20 cellular contexts compared by ENCODE assay signal in the genomic region with DNA sequence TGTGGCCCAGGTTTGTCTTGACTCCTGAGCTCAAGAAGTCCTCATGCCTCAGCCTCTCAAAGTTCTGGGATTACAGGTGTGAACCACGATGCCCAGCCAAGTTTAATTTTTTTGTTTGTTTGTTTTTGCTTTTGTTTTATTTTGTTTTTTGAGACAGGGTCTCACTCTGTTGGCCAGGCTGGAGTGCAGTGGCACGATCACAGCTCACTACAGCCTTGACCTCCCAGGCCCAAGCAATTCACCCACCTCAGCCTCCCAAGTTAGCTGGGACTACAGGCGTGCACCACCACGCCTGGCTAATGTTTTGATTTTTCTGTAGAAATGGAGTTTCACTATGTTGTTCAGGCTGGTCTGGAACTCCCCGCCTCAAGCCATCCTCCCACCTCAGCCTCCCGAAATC. TPM values are rescaled to one million over a fixed set of nuclear protein-coding genes. Genes with fewer than 3 reads are reported as not detected.
DNase-seq lines count a peak whose midpoint lies in the region; ATAC-seq and TF ChIP-seq lines count a peak whose summit lies in the region.
"Had no signal": no experiment of that assay in that cellular context is flagged by ENCODE, and none has a peak within 500 bp of the region (broad histone marks: within the 10 kb centered on the region; RNA-seq: fewer than 3 reads in every experiment).

No MANE protein-coding gene starts in this region.

- H3K4me1 Mint-ChIP-seq in activated CD4-positive, alpha-beta T cell treated with anti-CD3 and anti-CD28 coated beads, Interleukin-2, amount 10 ng/mL, durations not matched to agents 7 days and 5 days, result peaks cover 20% of the 10 kb centered on the region
- peaks cover 14% of the 10 kb centered on the region for H3K4me1 Mint-ChIP-seq in activated CD4-positive, alpha-beta T cell treated with anti-CD3 and anti-CD28 coated beads, Interleukin-2, amount 10 ng/mL, durations not matched to agents 24 days and 14 days
- H3K4me1 Mint-ChIP-seq in neural crest cell (peaks cover 35% of the 10 kb centered on the region), GM23338 (peaks cover 8% of the 10 kb centered on the region), MCF 10A (ENCODE audit: insufficient read depth, unreplicated experiment) (no peaks in the 10 kb centered on the region)

- H3K4me3 ChIP-seq in HEK293 (ENCODE audit: low read depth, low read length), result no peak overlapping the region
- no peak overlapping the region for H3K4me3 ChIP-seq in OCI-LY7 (ENCODE audit: low read depth, low read length, poor library complexity, severe bottlenecking)
- H3K4me3 ChIP-seq in GM23338, result no peak overlapping the region

- no peaks in the 10 kb centered on the region for H3F3A ChIP-seq in GM23338 (replicated peaks; ENCODE audit: low read depth)

- DNase-seq in activated CD4-positive, alpha-beta T cell treated with anti-CD3 and anti-CD28 coated beads, Interleukin-2, amount 10 ng/mL, durations not matched to agents 7 days and 5 days, result no peak
- no peak for DNase-seq in activated CD4-positive, alpha-beta T cell treated with anti-CD3 and anti-CD28 coated beads, Interleukin-2, amount 10 ng/mL, durations not matched to agents 24 days and 14 days
- no peak for DNase-seq in OCI-LY7 (ENCODE audit: low spot score)
- DNase-seq in neural crest cell (ENCODE audit: low read depth, low spot score), result no peak
- DNase-seq in GM23338 (ENCODE audit: low spot score), result no peak
- DNase-seq in stimulated activated CD4-positive, alpha-beta T cell treated with anti-CD3 and anti-CD28 coated beads, Interleukin-12 subunit alpha, Interleukin-12 subunit beta, amount 100 ng/mL, for 4 hours, result no peak
- no peak for DNase-seq in MCF 10A (ENCODE audit: unreplicated experiment)
- DNase-seq: Calu3, DMS153, IMR-90, NCI-H1105 treated with DMSO at 0.1 percent for 48 hours, NCI-H2029, NCI-H446, NCI-H524 treated with DMSO at 0.1 percent for 48 hours, NCI-H82, Right ventricle myocardium superior had no signal

- BruUV-seq in OCI-LY7 (replicated peaks; lab: Mats Ljungman, UMichigan) (no TSS peak), MCF 10A (replicated peaks; lab: Mats Ljungman, UMichigan) (no TSS peak)

- POLR2A ChIA-PET in activated CD4-positive, alpha-beta T cell treated with anti-CD3 and anti-CD28 coated beads, Interleukin-2, amount 10 ng/mL, durations not matched to agents 7 days and 5 days (lab: Charles Lee), result no interaction called here
- POLR2A ChIA-PET in HEK293 (lab: Yijun Ruan, JAX), result no interaction called here
- POLR2A ChIA-PET in OCI-LY7 (lab: Charles Lee), result interaction anchor here (0.6 to 0.9 kb wide), 6 partner anchors 9 to 544 kb away, joined by 3 to 6 read pairs (median 3); a partner anchor contains a TSS
- POLR2A ChIA-PET in MCF 10A (lab: Yijun Ruan, JAX), result no interaction called here

- intact Hi-C loops in activated CD4-positive, alpha-beta T cell treated with anti-CD3 and anti-CD28 coated beads, Interleukin-2, amount 10 ng/mL, durations not matched to agents 24 days and 14 days (cut with micrococcal nuclease), result no loop called here
- intact Hi-C loops in OCI-LY7 (cut with micrococcal nuclease; ENCODE audit: unreplicated experiment) (no loop called here), MCF 10A (cut with micrococcal nuclease) (no loop called here)

- H3K9me3 Mint-ChIP-seq in activated CD4-positive, alpha-beta T cell treated with anti-CD3 and anti-CD28 coated beads, Interleukin-2, amount 10 ng/mL, durations not matched to agents 7 days and 5 days, result no peaks in the 10 kb centered on the region
- H3K9me3 Mint-ChIP-seq in activated CD4-positive, alpha-beta T cell treated with anti-CD3 and anti-CD28 coated beads, Interleukin-2, amount 10 ng/mL, durations not matched to agents 24 days and 14 days, result no peaks in the 10 kb centered on the region
- no peaks in the 10 kb centered on the region for H3K9me3 Mint-ChIP-seq in neural crest cell
- no peaks in the 10 kb centered on the region for H3K9me3 Mint-ChIP-seq in GM23338
- H3K9me3 Mint-ChIP-seq in MCF 10A (ENCODE audit: unreplicated experiment), result no peaks in the 10 kb centered on the region

- H3K4me2 ChIP-seq in OCI-LY7 (ENCODE audit: low read length) (peak overlapping the region; percentile 53), GM23338 (no peak overlapping the region)
- H3K4me2 ChIP-seq: KMS-11 had no signal

- no peak overlapping the region for H3K4me3 Mint-ChIP-seq in activated CD4-positive, alpha-beta T cell treated with anti-CD3 and anti-CD28 coated beads, Interleukin-2, amount 10 ng/mL, durations not matched to agents 7 days and 5 days
- no peak overlapping the region for H3K4me3 Mint-ChIP-seq in activated CD4-positive, alpha-beta T cell treated with anti-CD3 and anti-CD28 coated beads, Interleukin-2, amount 10 ng/mL, durations not matched to agents 24 days and 14 days
- H3K4me3 Mint-ChIP-seq in neural crest cell, result no peak overlapping the region
- H3K4me3 Mint-ChIP-seq in GM23338, result no peak overlapping the region
- no peak overlapping the region for H3K4me3 Mint-ChIP-seq in MCF 10A (ENCODE audit: unreplicated experiment)
- H3K4me3 Mint-ChIP-seq: B cell had no signal

- H3K27ac Mint-ChIP-seq in activated CD4-positive, alpha-beta T cell treated with anti-CD3 and anti-CD28 coated beads, Interleukin-2, amount 10 ng/mL, durations not matched to agents 7 days and 5 days, result peak overlapping the region; percentile 21
- H3K27ac Mint-ChIP-seq in activated CD4-positive, alpha-beta T cell treated with anti-CD3 and anti-CD28 coated beads, Interleukin-2, amount 10 ng/mL, durations not matched to agents 24 days and 14 days, result no peak overlapping the region
- peak overlapping the region; percentile 15 for H3K27ac Mint-ChIP-seq in neural crest cell (ENCODE audit: unreplicated experiment)
- H3K27ac Mint-ChIP-seq in GM23338, result no peak overlapping the region
- no peak overlapping the region for H3K27ac Mint-ChIP-seq in MCF 10A (ENCODE audit: low read depth, unreplicated experiment)
- H3K27ac Mint-ChIP-seq: B cell had no signal

- H3K4me1 ChIP-seq in HEK293 (ENCODE audit: control insufficient read depth, insufficient read depth, low read length), result no peaks in the 10 kb centered on the region
- H3K4me1 ChIP-seq in OCI-LY7 (ENCODE audit: insufficient read depth, low read length, poor library complexity, severe bottlenecking), result peaks cover 51% of the 10 kb centered on the region
- H3K4me1 ChIP-seq in GM23338 (ENCODE audit: insufficient read depth), result no peaks in the 10 kb centered on the region; the same call in 1 of the 2 replicates

- no peaks in the 10 kb centered on the region for H3K36me3 Mint-ChIP-seq in activated CD4-positive, alpha-beta T cell treated with anti-CD3 and anti-CD28 coated beads, Interleukin-2, amount 10 ng/mL, durations not matched to agents 7 days and 5 days (ENCODE audit: low read depth)
- no peaks in the 10 kb centered on the region for H3K36me3 Mint-ChIP-seq in activated CD4-positive, alpha-beta T cell treated with anti-CD3 and anti-CD28 coated beads, Interleukin-2, amount 10 ng/mL, durations not matched to agents 24 days and 14 days (ENCODE audit: low read depth)
- H3K36me3 Mint-ChIP-seq in neural crest cell (ENCODE audit: low read depth) (no peaks in the 10 kb centered on the region), GM23338 (ENCODE audit: low read depth) (no peaks in the 10 kb centered on the region), MCF 10A (ENCODE audit: insufficient read depth, unreplicated experiment) (no peaks in the 10 kb centered on the region)

- H3K9me2 ChIP-seq in OCI-LY7 (ENCODE audit: insufficient read depth, low read length) (no peaks in the 10 kb centered on the region), GM23338 (ENCODE audit: insufficient read depth) (no peaks in the 10 kb centered on the region)

- ATAC-seq in GM23338, result no peak

- H3K9me3 ChIP-seq in HEK293 (ENCODE audit: control insufficient read depth, insufficient read depth, low read depth, low read length) (no peaks in the 10 kb centered on the region), OCI-LY7 (ENCODE audit: low read length) (no peaks in the 10 kb centered on the region)

- H3K27ac ChIP-seq in HEK293 (ENCODE audit: extremely low read depth, low read depth, low read length) (no peak overlapping the region), OCI-LY7 (ENCODE audit: low read depth, low read length, poor library complexity, severe bottlenecking) (peak overlapping the region; percentile 74), GM23338 (ENCODE audit: low read depth) (no peak overlapping the region)
- H3K27ac ChIP-seq: 22Rv1, KMS-11 had no signal

- H4K20me1 ChIP-seq in OCI-LY7 (ENCODE audit: insufficient read depth, low read length) (no peaks in the 10 kb centered on the region), GM23338 (replicated peaks; ENCODE audit: insufficient read depth) (no peaks in the 10 kb centered on the region)

- CTCF ChIA-PET in activated CD4-positive, alpha-beta T cell treated with anti-CD3 and anti-CD28 coated beads, Interleukin-2, amount 10 ng/mL, durations not matched to agents 7 days and 5 days (lab: Charles Lee), result interaction anchor here (0.6 to 1.5 kb wide), 4 partner anchors 9 to 103 kb away, joined by 3 to 7 read pairs (median 3); no protein-coding TSS in a partner anchor
- CTCF ChIA-PET in HEK293 (lab: Yijun Ruan, JAX), result no interaction called here
- CTCF ChIA-PET in OCI-LY7 (lab: Charles Lee; ENCODE audit: unreplicated experiment), result no interaction called here
- CTCF ChIA-PET in MCF 10A (lab: Yijun Ruan, JAX), result no interaction called here

- H3K79me2 ChIP-seq in OCI-LY7 (ENCODE audit: insufficient read depth, low read depth, low read length), result no peaks in the 10 kb centered on the region
- no peaks in the 10 kb centered on the region for H3K79me2 ChIP-seq in GM23338 (replicated peaks; ENCODE audit: insufficient read depth)

- no peaks in the 10 kb centered on the region for H3K36me3 ChIP-seq in HEK293 (ENCODE audit: control insufficient read depth in 2 of 2, insufficient read depth in 1 of 2, low read length in 2 of 2)
- no peaks in the 10 kb centered on the region for H3K36me3 ChIP-seq in OCI-LY7 (ENCODE audit: insufficient read depth, low read length)
- no peaks in the 10 kb centered on the region for H3K36me3 ChIP-seq in GM23338 (ENCODE audit: insufficient read depth)

- H2AFZ ChIP-seq in OCI-LY7 (ENCODE audit: low read length) (peak overlapping the region; percentile 88; the same call in 1 of the 2 replicates), GM23338 (no peak overlapping the region)

- no peaks in the 10 kb centered on the region for H3K27me3 Mint-ChIP-seq in activated CD4-positive, alpha-beta T cell treated with anti-CD3 and anti-CD28 coated beads, Interleukin-2, amount 10 ng/mL, durations not matched to agents 7 days and 5 days
- no peaks in the 10 kb centered on the region for H3K27me3 Mint-ChIP-seq in activated CD4-positive, alpha-beta T cell treated with anti-CD3 and anti-CD28 coated beads, Interleukin-2, amount 10 ng/mL, durations not matched to agents 24 days and 14 days
- H3K27me3 Mint-ChIP-seq in neural crest cell (ENCODE audit: low read depth) (no peaks in the 10 kb centered on the region), GM23338 (ENCODE audit: insufficient read depth, low read depth, poor library complexity) (peaks cover 4% of the 10 kb centered on the region), MCF 10A (ENCODE audit: insufficient read depth, unreplicated experiment) (no peaks in the 10 kb centered on the region)
- H3K27me3 Mint-ChIP-seq: B cell had no signal

- no peak for TF ChIP-seq CTCF in HEK293 (tag by site-specific recombination; IDR thresholded peaks at IDR 0.05)
- TF ChIP-seq CTCF in OCI-LY7 (conservative IDR thresholded peaks at IDR 0.05; ENCODE audit: low read length), result no peak
- TF ChIP-seq CTCF in neural crest cell (conservative IDR thresholded peaks at IDR 0.05), result no peak
- no peak for TF ChIP-seq CTCF in GM23338 (conservative IDR thresholded peaks at IDR 0.05; ENCODE audit: low read depth in 2 of 2)
- TF ChIP-seq CTCF in MCF 10A (IDR thresholded peaks at IDR 0.05; ENCODE audit: unreplicated experiment), result no peak

- H3K27me3 ChIP-seq in GM23338 (ENCODE audit: insufficient read depth), result no peaks in the 10 kb centered on the region

RNA-seq across cellular contexts. Expression of a gene that starts 29.4 kb away (rescaled TPM):
- 10 to 100 TPM; 56.0 to 63.5 TPM for total RNA-seq in activated CD4-positive, alpha-beta T cell treated with anti-CD3 and anti-CD28 coated beads, Interleukin-2, amount 10 ng/mL, durations not matched to agents 7 days and 5 days
- 79.9 and 81.1 TPM in 2 replicates for total RNA-seq in activated CD4-positive, alpha-beta T cell treated with anti-CD3 and anti-CD28 coated beads, Interleukin-2, amount 10 ng/mL, durations not matched to agents 24 days and 14 days
- 37.3 and 39.7 TPM in 2 replicates for total RNA-seq in OCI-LY7 (2014; rRNA removed; shearing (Covaris generic))
- 72.7 and 75.4 TPM in 2 replicates for total RNA-seq in OCI-LY7 (2022)
- 110 and 113 TPM in 2 replicates for total RNA-seq in neural crest cell
- 93.6 and 94.8 TPM in 2 replicates for total RNA-seq in GM23338 (2014; rRNA removed; shearing (Covaris generic))
- polyA plus RNA-seq in GM23338 (2016; fragmentation: Nextera tagmentation; extraction: Ambion mirVana), result 140 and 172 TPM in 2 replicates
- 128 and 131 TPM in 2 replicates for total RNA-seq in MCF 10A (2022)

Comparison
In these comparisons a context has a peak if more than half of its experiments do, and no peak if none do; other contexts are left out.
1. H3K27ac Mint-ChIP-seq: peak in activated CD4-positive, alpha-beta T cell treated with anti-CD3 and anti-CD28 coated beads, Interleukin-2, amount 10 ng/mL, durations not matched to agents 7 days and 5 days (single experiment) and neural crest cell (single experiment); none in activated CD4-positive, alpha-beta T cell treated with anti-CD3 and anti-CD28 coated beads, Interleukin-2, amount 10 ng/mL, durations not matched to agents 24 days and 14 days (single experiment), GM23338 (single experiment) and MCF 10A (single experiment).